ENCODE assay signal across 8 cellular contexts in the genomic region with DNA sequence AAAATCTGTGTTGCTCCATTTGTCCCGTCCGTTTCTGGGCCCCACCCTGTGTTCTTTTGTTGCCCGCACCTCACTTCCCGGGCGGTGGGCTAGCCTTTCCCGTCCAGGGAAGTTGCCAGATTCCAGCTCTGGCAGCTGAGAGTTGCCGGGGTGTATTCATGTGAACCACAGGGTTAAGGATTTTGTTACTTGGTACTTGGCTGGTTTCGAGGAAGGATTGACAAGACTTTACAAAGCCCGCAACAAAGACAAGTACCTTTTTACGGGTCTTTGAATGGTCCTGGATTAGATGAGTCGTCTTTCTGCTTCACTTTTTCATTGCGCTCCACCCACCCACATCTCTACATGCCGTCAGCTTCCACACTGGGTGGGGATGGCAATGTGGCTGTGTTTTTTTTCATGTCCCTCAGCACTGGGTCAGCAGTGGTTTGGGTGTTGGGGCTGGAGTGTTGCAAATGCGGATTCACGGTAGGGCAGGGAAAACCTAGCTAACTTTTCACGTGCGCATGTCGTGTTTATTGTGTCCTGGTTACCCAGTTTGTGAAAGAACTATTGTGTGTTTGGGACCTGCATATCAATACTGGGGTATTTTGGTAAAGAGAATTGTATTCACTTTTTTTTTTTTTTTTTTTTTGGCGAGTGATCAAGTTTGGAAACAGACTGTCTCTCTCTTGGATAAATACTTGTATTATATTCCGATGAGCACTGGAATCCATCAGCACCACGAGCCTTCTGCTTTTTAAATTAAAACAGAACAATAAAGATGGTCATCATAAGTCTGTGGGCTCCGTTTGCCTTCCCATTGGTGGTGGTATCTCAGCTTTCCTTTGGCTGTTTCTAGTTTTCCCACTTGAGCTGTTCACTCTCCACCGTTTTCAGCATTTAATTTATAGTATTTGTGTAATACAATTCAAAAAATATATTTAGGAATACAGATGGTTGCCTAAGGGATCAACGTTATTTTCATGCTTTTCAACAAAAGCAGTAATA. TPM values are rescaled to one million over a fixed set of nuclear protein-coding genes. Genes with fewer than 3 reads are reported as not detected.
DNase-seq lines count a peak whose midpoint lies in the region; ATAC-seq and TF ChIP-seq lines count a peak whose summit lies in the region.

No MANE protein-coding gene starts in this region.

- 35 to 43% methylated on average over 24 of the region's 24 CpGs for WGBS in sigmoid colon, 2 donors

- TF ChIP-seq CTCF in left ventricle myocardium inferior (IDR thresholded peaks at IDR 0.05; ENCODE audit: borderline replicate concordance) (no peak), sigmoid colon (IDR thresholded peaks at IDR 0.05) (no peak)

- no peaks in the 10 kb centered on the region for H3K9me3 Mint-ChIP-seq in activated T-helper 1 cell treated with anti-CD3 and anti-CD28 coated beads, Interleukin-12 subunit alpha, Interleukin-12 subunit beta, Interleukin-2, Interleukin-4 antibody, amounts not matched to agents 30 ng/mL and 10 ng/mL and 1 ng/mL, durations not matched to agents 14 hours and 24 hours and 36 hours

- DNase-seq in activated CD4-positive, CD25-positive, alpha-beta regulatory T cell treated with anti-CD3 and anti-CD28 coated beads, Interleukin-2, amount 50 U/mL, for 16 hours (ENCODE audit: low read depth, low spot score) = peak; percentile 10
- DNase-seq in activated T-helper 1 cell treated with anti-CD3 and anti-CD28 coated beads, Interleukin-12 subunit alpha, Interleukin-12 subunit beta, Interleukin-2, Interleukin-4 antibody, amounts not matched to agents 30 ng/mL and 10 ng/mL and 1 ng/mL, durations not matched to agents 14 hours and 24 hours and 36 hours (ENCODE audit: low spot score) = peak; percentile 25
- DNase-seq in left ventricle myocardium inferior = no peak
- DNase-seq in sigmoid colon = peak; percentile 82
- DNase-seq in NCI-H748 (lab: John Stamatoyannopoulos, UW; ENCODE audit: unreplicated experiment) = no peak
- DNase-seq in nucleus accumbens (lab: John Stamatoyannopoulos, UW) = no peak

- TF ChIP-seq POLR2A in sigmoid colon (IDR thresholded peaks at IDR 0.05) = no peak

- intact Hi-C loops in activated T-helper 1 cell treated with anti-CD3 and anti-CD28 coated beads, Interleukin-12 subunit alpha, Interleukin-12 subunit beta, Interleukin-2, Interleukin-4 antibody, amounts not matched to agents 30 ng/mL and 10 ng/mL and 1 ng/mL, durations not matched to agents 14 hours and 24 hours and 36 hours (cut with micrococcal nuclease) = loop anchor here (1.0 to 10.0 kb wide), 6 partner anchors 46 to 421 kb away; no protein-coding TSS in a partner anchor
- intact Hi-C loops in left ventricle myocardium inferior (cut with micrococcal nuclease) = no loop called here
- intact Hi-C loops in sigmoid colon (cut with DNase I) = loop anchor here (5.0 kb wide), 2 partner anchors 106 to 114 kb away; no protein-coding TSS in a partner anchor

- H3K27me3 ChIP-seq in left ventricle myocardium inferior (ENCODE audit: low read depth) (no peaks in the 10 kb centered on the region), sigmoid colon (no peaks in the 10 kb centered on the region)

- peak overlapping the region; percentile 94 for H3K4me3 Mint-ChIP-seq in activated T-helper 1 cell treated with anti-CD3 and anti-CD28 coated beads, Interleukin-12 subunit alpha, Interleukin-12 subunit beta, Interleukin-2, Interleukin-4 antibody, amounts not matched to agents 30 ng/mL and 10 ng/mL and 1 ng/mL, durations not matched to agents 14 hours and 24 hours and 36 hours

- H3K9me3 ChIP-seq in left ventricle myocardium inferior (replicated peaks) (no peaks in the 10 kb centered on the region), sigmoid colon (no peaks in the 10 kb centered on the region)

- H3K27ac ChIP-seq in left ventricle myocardium inferior (replicated peaks) = peak overlapping the region; percentile 98
- peak overlapping the region; percentile 92 to 97 (median 96) for H3K27ac ChIP-seq in sigmoid colon

- no peak for ATAC-seq in activated CD4-positive, CD25-positive, alpha-beta regulatory T cell treated with anti-CD3 and anti-CD28 coated beads, Interleukin-2, amount 50 U/mL, for 24 hours
- ATAC-seq in HG03354 (IDR thresholded peaks at IDR 0.05; ENCODE audit: poor library complexity, severe bottlenecking, unreplicated experiment) = no peak

- H3K4me1 ChIP-seq in left ventricle myocardium inferior (peaks cover 68% of the 10 kb centered on the region), sigmoid colon (peaks cover 0 to 40% (median 23%) of the 10 kb centered on the region in 4 donors)

- H3K36me3 Mint-ChIP-seq in activated T-helper 1 cell treated with anti-CD3 and anti-CD28 coated beads, Interleukin-12 subunit alpha, Interleukin-12 subunit beta, Interleukin-2, Interleukin-4 antibody, amounts not matched to agents 30 ng/mL and 10 ng/mL and 1 ng/mL, durations not matched to agents 14 hours and 24 hours and 36 hours (ENCODE audit: low read depth) = peaks cover 4% of the 10 kb centered on the region

- H3K27me3 Mint-ChIP-seq in activated T-helper 1 cell treated with anti-CD3 and anti-CD28 coated beads, Interleukin-12 subunit alpha, Interleukin-12 subunit beta, Interleukin-2, Interleukin-4 antibody, amounts not matched to agents 30 ng/mL and 10 ng/mL and 1 ng/mL, durations not matched to agents 14 hours and 24 hours and 36 hours (ENCODE audit: insufficient read depth) = no peaks in the 10 kb centered on the region

- peak overlapping the region; percentile 99 for H3K27ac Mint-ChIP-seq in activated T-helper 1 cell treated with anti-CD3 and anti-CD28 coated beads, Interleukin-12 subunit alpha, Interleukin-12 subunit beta, Interleukin-2, Interleukin-4 antibody, amounts not matched to agents 30 ng/mL and 10 ng/mL and 1 ng/mL, durations not matched to agents 14 hours and 24 hours and 36 hours

- H3K4me1 Mint-ChIP-seq in activated T-helper 1 cell treated with anti-CD3 and anti-CD28 coated beads, Interleukin-12 subunit alpha, Interleukin-12 subunit beta, Interleukin-2, Interleukin-4 antibody, amounts not matched to agents 30 ng/mL and 10 ng/mL and 1 ng/mL, durations not matched to agents 14 hours and 24 hours and 36 hours (ENCODE audit: low read depth) = peaks cover 31% of the 10 kb centered on the region

- H3K36me3 ChIP-seq in left ventricle myocardium inferior = no peaks in the 10 kb centered on the region
- no peaks in the 10 kb centered on the region for H3K36me3 ChIP-seq in sigmoid colon

- TF ChIP-seq EP300 in sigmoid colon (IDR thresholded peaks at IDR 0.05) = peak in 1 of 4 donors; percentile 57

- H3K4me3 ChIP-seq in left ventricle myocardium inferior (peak overlapping the region; percentile 85), sigmoid colon (peak overlapping the region; percentile 58 to 71 (median 64))

RNA-seq across cellular contexts. Expression of gene DUSP22, which starts 1.2 kb away (rescaled TPM):
- 22.0 and 22.1 TPM in 2 replicates for total RNA-seq in activated T-helper 1 cell treated with anti-CD3 and anti-CD28 coated beads, Interleukin-12 subunit alpha, Interleukin-12 subunit beta, Interleukin-2, Interleukin-4 antibody, amounts not matched to agents 30 ng/mL and 10 ng/mL and 1 ng/mL, durations not matched to agents 14 hours and 24 hours and 36 hours
- total RNA-seq in left ventricle myocardium inferior = 48.0 TPM
- 100 to 1,000 TPM in 1 of 4 donors, 10 to 100 TPM in 3; 55.6 to 113 (median 80.5) TPM for total RNA-seq in sigmoid colon
- polyA plus RNA-seq in sigmoid colon = 10 to 100 TPM; 15.7 to 35.3 (median 32.4) TPM

Comparison
In these comparisons a context has a peak if more than half of its experiments do, and no peak if none do; other contexts are left out.
1. DNase-seq: peak in activated CD4-positive, CD25-positive, alpha-beta regulatory T cell treated with anti-CD3 and anti-CD28 coated beads, Interleukin-2, amount 50 U/mL, for 16 hours (single experiment), activated T-helper 1 cell treated with anti-CD3 and anti-CD28 coated beads, Interleukin-12 subunit alpha, Interleukin-12 subunit beta, Interleukin-2, Interleukin-4 antibody, amounts not matched to agents 30 ng/mL and 10 ng/mL and 1 ng/mL, durations not matched to agents 14 hours and 24 hours and 36 hours (single experiment) and sigmoid colon (single experiment); none in left ventricle myocardium inferior (single experiment), NCI-H748 (single experiment) and nucleus accumbens (0 of 56).